ENCODE assay signal across 9 cellular contexts in the genomic region with DNA sequence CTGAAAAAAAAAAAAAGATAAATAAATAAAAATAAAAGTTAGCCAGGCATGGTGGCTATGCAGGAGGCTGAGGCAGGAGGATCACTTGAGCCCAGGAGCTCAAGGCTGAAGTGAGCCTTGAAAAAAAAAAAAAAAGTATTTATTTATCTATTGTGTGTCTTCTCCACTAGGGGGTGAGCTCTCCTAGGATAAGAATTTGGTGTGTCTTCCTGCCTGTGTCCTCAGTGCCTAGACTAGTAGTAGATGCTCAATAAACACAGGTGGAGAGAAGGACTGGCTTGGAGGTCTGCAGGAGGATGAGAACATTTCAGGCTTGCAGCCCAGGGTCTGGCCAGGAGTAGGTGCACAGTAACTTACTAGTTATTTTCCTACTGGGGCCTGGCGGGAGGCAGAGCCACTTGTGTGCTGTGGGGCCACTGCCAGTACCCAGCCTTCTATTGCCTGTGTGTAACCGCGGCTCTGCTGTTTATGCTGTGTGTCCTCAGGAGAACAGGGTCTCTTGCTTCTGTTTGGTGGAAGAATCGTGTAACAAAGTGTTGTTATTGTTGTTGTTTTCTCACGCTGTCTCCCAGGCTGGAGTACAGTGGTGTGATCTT. TPM values are rescaled to one million over a fixed set of nuclear protein-coding genes. Genes with fewer than 3 reads are reported as not detected.
DNase-seq lines count a peak whose midpoint lies in the region; ATAC-seq, FAIRE-seq and TF ChIP-seq lines count a peak whose summit lies in the region.
"Had no signal": no experiment of that assay in that cellular context is flagged by ENCODE, and none has a peak within 500 bp of the region (broad histone marks: within the 10 kb centered on the region; RNA-seq: fewer than 3 reads in every experiment).

No MANE protein-coding gene starts in this region.

- H3K27ac ChIP-seq in SK-N-SH (ENCODE audit: low read depth in 2 of 2, low read length in 1 of 2) (no peak overlapping the region), gastroesophageal sphincter (no peak overlapping the region)
- H3K27ac ChIP-seq: SK-N-MC had no signal

- TF ChIP-seq CTCF in SK-N-SH (IDR thresholded peaks at IDR 0.05) = peak; percentile 75
- TF ChIP-seq CTCF in gastroesophageal sphincter (IDR thresholded peaks at IDR 0.05) = peak in 3 of 4 experiments; percentile 43 to 47 (median 44)

- no peak for FAIRE-seq in urothelium cell line (lab: Jason Lieb, UNC)

- POLR2A ChIA-PET in SK-N-SH (lab: Yijun Ruan, JAX) = no interaction called here

- H3K9ac ChIP-seq in SK-N-SH = no peak overlapping the region

- TF ChIP-seq EP300 in SK-N-SH (IDR thresholded peaks at IDR 0.05; ENCODE audit: borderline replicate concordance in 1 of 2, low read depth in 1 of 2, low read length in 1 of 2) (no peak), gastroesophageal sphincter (IDR thresholded peaks at IDR 0.05) (no peak)

- H3K4me2 ChIP-seq in SK-N-SH = no peak overlapping the region

- H3K9me2 ChIP-seq in SK-N-SH = no peaks in the 10 kb centered on the region

- H3K27me3 ChIP-seq in SK-N-SH (ENCODE audit: insufficient read depth) (no peaks in the 10 kb centered on the region), gastroesophageal sphincter (peaks cover 35% of the 10 kb centered on the region)

- no peaks in the 10 kb centered on the region for H4K20me1 ChIP-seq in SK-N-SH (ENCODE audit: insufficient read depth)

- DNase-seq in DMS153 (lab: John Stamatoyannopoulos, UW) (peak; percentile 38), HT1080 (ENCODE audit: low read depth) (peak; percentile 63), SK-N-SH (peak; percentile 70), urothelium cell line (ENCODE audit: low spot score) (peak; percentile 57), cerebellar nuclear complex (lab: John Stamatoyannopoulos, UW) (no peak), iPS-NIHi11 (ENCODE audit: low spot score) (no peak)
- DNase-seq in activated CD4-positive, CD25-positive, alpha-beta regulatory T cell (lab: John Stamatoyannopoulos, UW) = no peak

- H3K4me1 ChIP-seq in SK-N-SH (ENCODE audit: control insufficient read depth in 1 of 2, insufficient read depth in 2 of 2, low read depth in 1 of 2, low read length in 1 of 2) (peaks cover 0 to 10% of the 10 kb centered on the region in 2 experiments; a peak in 1 of 4 replicates), gastroesophageal sphincter (peaks cover 0 to 17% (median 5%) of the 10 kb centered on the region in 3 donors)

- H3K36me3 ChIP-seq in SK-N-SH (replicated peaks in 1 of 2; ENCODE audit: control insufficient read depth in 1 of 2, insufficient read depth in 2 of 2, low read length in 1 of 2) (no peaks in the 10 kb centered on the region), gastroesophageal sphincter (no peaks in the 10 kb centered on the region)

- 93% methylated on average over 5 of the region's 5 CpGs for WGBS in SK-N-SH (ENCODE audit: low lambda C conversion rate)
- WGBS in gastroesophageal sphincter (ENCODE audit: low coverage in 1 of 2), 2 donors = 80 to 89% methylated on average over 1 to 3 of the region's 5 CpGs

- no peak for TF ChIP-seq POLR2A in gastroesophageal sphincter (IDR thresholded peaks at IDR 0.05)

- no peak for ATAC-seq in gastroesophageal sphincter

- CTCF ChIA-PET in SK-N-SH (lab: Yijun Ruan, JAX) = interaction anchor here (0.6 to 8.8 kb wide), 11 partner anchors 10 to 337 kb away, joined by 3 to 142 read pairs (median 3); no protein-coding TSS in a partner anchor

- no peaks in the 10 kb centered on the region for H3K9me3 ChIP-seq in SK-N-SH
- H3K9me3 ChIP-seq in gastroesophageal sphincter = no peaks in the 10 kb centered on the region

- no peak overlapping the region for H2AFZ ChIP-seq in SK-N-SH (ENCODE audit: low read depth)

- peak; percentile 85 for TF ChIP-seq RAD21 in SK-N-SH (IDR thresholded peaks at IDR 0.05; ENCODE audit: low read length)

- peaks cover 4% of the 10 kb centered on the region for H3F3A ChIP-seq in SK-N-SH (replicated peaks; ENCODE audit: insufficient read depth)

- H3K4me3 ChIP-seq in SK-N-SH (ENCODE audit: low read depth in 2 of 2, low read length in 1 of 2) (no peak overlapping the region), gastroesophageal sphincter (no peak overlapping the region)
- H3K4me3 ChIP-seq: SK-N-MC had no signal

- H3K79me2 ChIP-seq in SK-N-SH (ENCODE audit: insufficient read depth) = no peaks in the 10 kb centered on the region

TF ChIP-seq in SK-N-SH, 30 proteins besides CTCF, POLR2A, EP300 and RAD21:
- no peak for TF ChIP-seq MXI1 (IDR thresholded peaks at IDR 0.05; ENCODE audit: low read depth, low read length)
- TF ChIP-seq SMC3 (IDR thresholded peaks at IDR 0.05; ENCODE audit: low read depth, low read length) = peak; percentile 78

RNA-seq across cellular contexts. Expression of gene LMTK3, which starts 5.4 kb away (rescaled TPM):
- 0.05 TPM in 1 of 2 replicates, not detected in the other for total RNA-seq in HT1080 (2014; rRNA removed; shearing (Covaris generic))
- polyA plus RNA-seq in HT1080 (2015; cell fraction: cytosol; rRNA removed) = 0.06 and 0.08 TPM in 2 replicates
- 0.07 and 0.20 TPM in 2 replicates for polyA plus RNA-seq in HT1080 (2015; cell fraction: nucleus; rRNA removed)
- polyA plus RNA-seq in SK-N-SH (2012; rRNA removed) = 2.0 and 3.2 TPM in 2 replicates
- polyA plus RNA-seq in SK-N-SH (2012; cell fraction: cytosol; rRNA removed) = 1.0 and 2.3 TPM in 2 replicates
- polyA plus RNA-seq in SK-N-SH (2012; cell fraction: nucleus; rRNA removed) = 10.9 and 13.2 TPM in 2 replicates
- 1 to 10 TPM in 1 of 4 donors, under 1 TPM in 3; 0.13 to 1.2 (median 0.30) TPM for total RNA-seq in gastroesophageal sphincter

RNA-seq across cellular contexts. Expression of gene CYTH2, which starts 37.1 kb away (rescaled TPM):
- total RNA-seq in HT1080 (2014; rRNA removed; shearing (Covaris generic)) = 38.1 and 44.3 TPM in 2 replicates
- polyA plus RNA-seq in HT1080 (2015; cell fraction: cytosol; rRNA removed) = 39.9 and 41.5 TPM in 2 replicates
- polyA plus RNA-seq in HT1080 (2015; cell fraction: nucleus; rRNA removed) = 131 and 138 TPM in 2 replicates
- 69.5 and 77.6 TPM in 2 replicates for polyA plus RNA-seq in SK-N-SH (2012; rRNA removed)
- polyA plus RNA-seq in SK-N-SH (2012; cell fraction: cytosol; rRNA removed) = 42.6 and 43.6 TPM in 2 replicates
- polyA plus RNA-seq in SK-N-SH (2012; cell fraction: nucleus; rRNA removed) = 308 and 364 TPM in 2 replicates
- 10 to 100 TPM; 28.6 to 56.7 (median 47.0) TPM for total RNA-seq in gastroesophageal sphincter

RNA-seq across cellular contexts. Expression of gene SULT2B1, which starts 45.7 kb away (rescaled TPM):
- not detected in 2 replicates for total RNA-seq in HT1080 (2014; rRNA removed; shearing (Covaris generic))
- polyA plus RNA-seq in HT1080 (2015; cell fraction: cytosol; rRNA removed) = not detected in 2 replicates
- not detected in 2 replicates for polyA plus RNA-seq in HT1080 (2015; cell fraction: nucleus; rRNA removed)
- 0.86 and 0.92 TPM in 2 replicates for polyA plus RNA-seq in SK-N-SH (2012; rRNA removed)
- 0.40 and 0.50 TPM in 2 replicates for polyA plus RNA-seq in SK-N-SH (2012; cell fraction: cytosol; rRNA removed)
- 0.14 and 0.33 TPM in 2 replicates for polyA plus RNA-seq in SK-N-SH (2012; cell fraction: nucleus; rRNA removed)
- total RNA-seq in gastroesophageal sphincter = 1 to 10 TPM in 2 of 4 donors, under 1 TPM in 1, not detected in 1; 0.93 to 3.9 (median 1.0) TPM

RNA-seq across cellular contexts. Expression of gene KCNJ14, which starts 50.9 kb away (rescaled TPM):
- total RNA-seq in HT1080 (2014; rRNA removed; shearing (Covaris generic)) = 0.40 and 0.79 TPM in 2 replicates
- polyA plus RNA-seq in HT1080 (2015; cell fraction: cytosol; rRNA removed) = 0.79 and 0.88 TPM in 2 replicates
- 3.6 and 4.4 TPM in 2 replicates for polyA plus RNA-seq in HT1080 (2015; cell fraction: nucleus; rRNA removed)
- 1.1 and 1.2 TPM in 2 replicates for polyA plus RNA-seq in SK-N-SH (2012; rRNA removed)
- polyA plus RNA-seq in SK-N-SH (2012; cell fraction: cytosol; rRNA removed) = 0.54 and 0.93 TPM in 2 replicates
- polyA plus RNA-seq in SK-N-SH (2012; cell fraction: nucleus; rRNA removed) = 6.1 and 7.2 TPM in 2 replicates
- total RNA-seq in gastroesophageal sphincter = under 1 TPM in 3 of 4 donors, not detected in 1; 0.16 to 0.42 (median 0.27) TPM

Comparison
In these comparisons a context has a peak if more than half of its experiments do, and no peak if none do; other contexts are left out.
1. DNase-seq: peak in DMS153 (single experiment), HT1080 (single experiment), SK-N-SH (single experiment) and urothelium cell line (single experiment); none in activated CD4-positive, CD25-positive, alpha-beta regulatory T cell (0 of 4), cerebellar nuclear complex (0 of 2) and iPS-NIHi11 (single experiment).